Comparison of ENCODE assay signal across 8 cellular contexts in the genomic region with DNA sequence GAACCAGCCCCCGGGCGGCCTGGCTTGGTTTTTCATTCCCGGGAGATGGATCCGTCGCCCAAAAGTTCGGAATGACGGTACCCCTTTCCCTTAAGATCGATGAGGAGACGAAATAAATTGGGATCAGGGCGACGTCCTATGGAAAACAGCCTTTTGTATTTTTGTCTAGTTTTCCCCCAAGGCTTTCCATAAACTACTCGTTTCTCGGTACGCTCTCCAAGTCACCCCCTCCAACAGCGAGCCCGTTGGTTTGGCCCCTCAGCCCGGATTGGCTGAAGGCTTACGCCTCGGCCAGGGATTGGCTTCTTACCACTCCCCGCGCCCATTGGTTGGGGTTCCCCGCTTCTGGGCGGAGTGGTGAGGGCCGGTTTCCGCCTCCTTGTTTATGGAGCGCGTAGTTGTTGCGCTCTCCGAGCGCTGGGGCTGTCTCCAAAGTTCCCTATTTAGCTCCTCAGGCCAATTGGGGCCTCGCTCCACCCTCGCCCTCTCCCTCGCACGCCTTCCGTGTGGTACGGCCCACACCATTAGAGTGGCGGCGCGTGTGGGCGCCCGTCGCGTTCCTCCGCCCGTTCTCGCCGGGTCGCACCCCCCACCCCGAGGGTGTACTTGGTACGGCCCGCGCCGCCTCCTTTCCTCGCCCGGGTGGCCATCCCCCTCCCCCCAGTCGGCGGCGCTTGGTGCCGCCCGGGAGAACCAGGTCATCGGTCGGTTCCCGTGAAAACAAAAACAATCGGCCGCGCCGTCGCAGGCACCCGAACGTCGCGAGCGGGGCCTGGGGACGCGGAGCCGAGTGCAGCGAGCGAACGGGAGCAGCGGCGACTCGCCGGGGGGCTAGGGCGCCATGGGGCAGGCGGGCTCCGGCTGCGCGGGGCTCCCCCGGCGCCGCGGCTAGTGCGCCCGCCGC.
A peak's percentile ranks its signal among the peaks of the same experiment; 100 is the strongest.
DNase-seq lines count a peak whose midpoint lies in the region; ATAC-seq lines count a peak whose summit lies in the region.
"Not testable (repeated sequence)": the region's sequence is repeated elsewhere in the genome, so short reads cannot be mapped to it uniquely, and the experiment has no call there.

Gene RMND5A (plus strand): TSS at position 655 of the 904 bp plus-strand sequence. CDS start 377 bp downstream, outside the sequence.

- DNase-seq in ACHN, result peak; percentile 84
- DNase-seq in NCI-H345 treated with DMSO at 0.1 percent for 48 hours (lab: John Stamatoyannopoulos, UW; ENCODE audit: unreplicated experiment), result peak; percentile 58
- DNase-seq in central memory CD4-positive, alpha-beta T cell, result peak; percentile 94
- DNase-seq in inferior parietal cortex (ENCODE audit: extremely low spot score), result peak; percentile 75

- in situ Hi-C loops in ACHN (cut with HindIII; ENCODE audit: low pct_ligation_motif_present, low pct_unique_long_range_greater_than_20kb, low sequenced_read_pairs), result not testable (repeated sequence)

- H3K4me3 ChIP-seq in skin epidermis, result peak within 1 kb of the TSS; percentile 48 to 77 (median 68)

- ATAC-seq in GM18868 (IDR thresholded peaks at IDR 0.05; ENCODE audit: unreplicated experiment) (peak; percentile 91), HG03108 (IDR thresholded peaks at IDR 0.05; ENCODE audit: unreplicated experiment) (peak; percentile 82)
- ATAC-seq in activated CD4-positive, CD25-positive, alpha-beta regulatory T cell treated with anti-CD3 and anti-CD28 coated beads, Interleukin-2, amount 50 U/mL, for 24 hours, result peak; percentile 95

- H3K27ac ChIP-seq in skin epidermis, result peak within 1 kb of the TSS; percentile 34 to 97 (median 90)

Comparison
In these comparisons a context has a peak if more than half of its experiments do, and no peak if none do; other contexts are left out.
1. Peak in every context shown above with its lines: DNase-seq, ATAC-seq, H3K4me3 ChIP-seq and H3K27ac ChIP-seq.